1 cellular context compared by ENCODE assay signal in the genomic region with DNA sequence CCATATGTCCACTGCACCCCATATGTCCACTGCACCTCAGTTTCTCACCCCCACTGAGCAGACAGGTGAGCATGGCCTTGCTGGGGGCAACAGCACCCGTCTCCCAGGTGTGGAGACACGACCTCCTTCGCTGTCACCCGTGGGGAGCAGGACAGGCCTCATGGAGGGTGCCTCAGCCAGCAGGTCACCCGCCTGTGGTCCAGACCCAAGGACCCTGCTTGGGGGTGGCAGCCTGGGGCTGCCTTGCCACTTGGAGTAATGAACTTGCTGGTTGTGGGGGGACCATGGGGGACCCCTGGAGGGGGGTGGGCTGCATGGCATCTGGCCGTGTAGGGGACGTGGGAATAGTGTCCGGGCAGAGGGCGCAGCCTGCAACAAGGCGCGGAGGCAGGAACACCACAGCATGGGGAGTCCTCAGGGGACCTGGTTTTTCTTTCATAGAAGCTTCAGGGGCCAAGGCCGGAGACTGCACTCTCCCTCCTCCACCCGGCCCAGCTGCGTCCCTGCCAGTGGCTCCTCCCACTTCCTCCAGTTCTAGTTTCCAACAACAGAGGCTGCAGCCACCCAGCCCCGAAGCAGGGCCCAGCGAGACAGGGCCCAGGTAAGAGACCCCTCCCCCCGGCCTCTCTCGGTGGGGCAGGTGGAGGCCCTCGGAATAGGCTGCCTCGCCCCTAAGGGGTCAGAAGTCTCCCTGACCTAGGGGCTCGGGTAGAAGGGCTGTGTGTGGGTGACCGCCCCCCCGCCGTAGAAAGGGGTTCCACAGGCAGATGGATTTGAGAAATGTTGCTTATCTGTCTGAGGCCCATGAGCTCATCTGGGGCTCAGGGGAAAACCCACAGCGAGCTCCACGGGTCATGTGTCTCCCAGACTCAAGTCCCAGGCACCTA.
TF ChIP-seq lines count a peak whose summit lies in the region.

A gene with protein sequence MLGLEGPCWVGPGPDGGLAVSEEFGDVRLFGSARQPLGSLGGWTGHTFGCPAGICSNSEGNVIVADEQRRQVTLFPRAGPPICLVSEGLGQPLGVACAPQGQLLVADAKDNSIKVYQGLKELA (plus strand): TSS at position 531 of the 887 bp plus-strand sequence. CDS start 1,043 bp downstream, outside the sequence.

TF ChIP-seq in IMR-90, 13 proteins besides CTCF, POLR2A, EP300 and RAD21 (continued from another document):
- TF ChIP-seq ELK1 (IDR thresholded peaks at IDR 0.05; ENCODE audit: borderline replicate concordance, low read depth, low read length): no peak
